ENCODE assay signal across 20 cellular contexts in the genomic region with DNA sequence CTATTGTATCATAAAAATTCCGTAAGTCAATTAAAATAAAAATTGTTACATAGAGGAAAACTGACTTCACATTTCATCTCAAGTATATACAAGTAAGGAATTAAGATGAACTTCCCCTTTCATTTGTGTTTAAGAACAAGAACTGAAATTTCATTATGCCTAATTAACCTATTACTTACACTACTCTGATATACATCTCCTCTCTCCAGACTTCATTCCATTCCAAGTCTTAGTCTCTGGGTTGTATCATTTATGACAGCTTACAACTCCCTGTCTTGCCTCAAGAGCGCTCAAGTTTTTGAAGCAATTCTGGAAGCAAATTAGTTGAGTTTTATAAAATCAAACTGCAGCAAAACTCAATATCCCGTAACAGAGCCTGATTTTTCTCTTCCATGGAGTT.
"Had no signal": no experiment of that assay in that cellular context is flagged by ENCODE, and none has a peak within 500 bp of the region (broad histone marks: within the 10 kb centered on the region; RNA-seq: fewer than 3 reads in every experiment).

No MANE protein-coding gene starts in this region.

- H3K4me3 Mint-ChIP-seq: activated CD4-positive, alpha-beta T cell treated with anti-CD3 and anti-CD28 coated beads, Interleukin-2, amount 10 ng/mL, durations not matched to agents 7 days and 5 days; activated naive CD8-positive, alpha-beta T cell; brain; central memory CD8-positive, alpha-beta T cell; immature natural killer cell; natural killer cell; T-helper 17 cell had no signal

- ATAC-seq: foreskin keratinocyte, natural killer cell, T-helper 17 cell had no signal

- DNase-seq: activated CD4-positive, alpha-beta T cell treated with anti-CD3 and anti-CD28 coated beads, Interleukin-2, amount 10 ng/mL, durations not matched to agents 7 days and 5 days; activated CD8-positive, alpha-beta memory T cell treated with anti-CD3 and anti-CD28 coated beads, Interleukin-2, amount 50 U/mL, for 48 hours; activated gamma-delta T cell treated with Interleukin-2 at 50 U/mL for 16 hours; foreskin keratinocyte; immature natural killer cell; natural killer cell; posterior cingulate gyrus; retina; stimulated activated CD4-positive, alpha-beta T cell treated with anti-CD3 and anti-CD28 coated beads, Interleukin-4, amount 100 ng/mL, for 1 hour; stimulated activated naive CD4-positive, alpha-beta T cell; T-helper 17 cell; tibial artery; uterus had no signal

- H3K27ac ChIP-seq: coronary artery, esophagus muscularis mucosa, foreskin keratinocyte had no signal

- H3K4me1 Mint-ChIP-seq: activated CD4-positive, alpha-beta T cell treated with anti-CD3 and anti-CD28 coated beads, Interleukin-2, amount 10 ng/mL, durations not matched to agents 7 days and 5 days; central memory CD8-positive, alpha-beta T cell; immature natural killer cell; natural killer cell; T-helper 17 cell had no signal

- H3K4me3 ChIP-seq: coronary artery, esophagus muscularis mucosa, lung, tibial artery, uterus had no signal

- H3K9me3 Mint-ChIP-seq: activated CD4-positive, alpha-beta T cell treated with anti-CD3 and anti-CD28 coated beads, Interleukin-2, amount 10 ng/mL, durations not matched to agents 7 days and 5 days; brain; central memory CD8-positive, alpha-beta T cell; immature natural killer cell; natural killer cell had no signal

- H3K36me3 Mint-ChIP-seq: activated naive CD8-positive, alpha-beta T cell; immature natural killer cell; natural killer cell had no signal

- H3K9me3 ChIP-seq: esophagus muscularis mucosa, tibial artery, uterus had no signal

- H3K27ac Mint-ChIP-seq: activated CD4-positive, alpha-beta T cell treated with anti-CD3 and anti-CD28 coated beads, Interleukin-2, amount 10 ng/mL, durations not matched to agents 7 days and 5 days; activated naive CD8-positive, alpha-beta T cell; brain; immature natural killer cell; natural killer cell; T-helper 17 cell had no signal

- FAIRE-seq: TTC549 had no signal

- H3K36me3 ChIP-seq: tibial artery, uterus had no signal

- H3K27me3 Mint-ChIP-seq: brain; central memory CD8-positive, alpha-beta T cell had no signal

- H3K27me3 ChIP-seq: esophagus muscularis mucosa, foreskin keratinocyte, tibial artery, uterus had no signal
